8 cellular contexts compared by ENCODE assay signal in genomic region chr4:41256740-41257256, GRCh38. TPM values are rescaled to one million over a fixed set of nuclear protein-coding genes. Genes with fewer than 3 reads are reported as not detected.
DNase-seq lines count a peak whose midpoint lies in the region; ATAC-seq and TF ChIP-seq lines count a peak whose summit lies in the region.

UCHL1 (plus strand) TSS chr4:41256928; CDS start chr4:41256977, 49 bp downstream.

- peak within 1 kb of the TSS; percentile 69 for H3K4me3 ChIP-seq in WERI-Rb-1 (ENCODE audit: low read depth, low read length)
- H3K4me3 ChIP-seq in esophagus squamous epithelium: peak within 1 kb of the TSS; percentile 39 to 75 (median 46)

- ATAC-seq in GM21576 (IDR thresholded peaks at IDR 0.05; ENCODE audit: unreplicated experiment): peak; percentile 74

- DNase-seq in DMS53 (lab: John Stamatoyannopoulos, UW) (peak; percentile 98), NCI-H128 (lab: John Stamatoyannopoulos, UW; ENCODE audit: unreplicated experiment) (peak; percentile 86), WERI-Rb-1 (peak; percentile 97), esophagus squamous epithelium (lab: John Stamatoyannopoulos, UW) (no peak), middle frontal gyrus (ENCODE audit: extremely low spot score, low spot score) (peak; percentile 69), type B pancreatic cell (ENCODE audit: extremely low spot score, unreplicated experiment) (peak; percentile 92), OCI-M1 (lab: John Stamatoyannopoulos, UW) (no peak)

- TF ChIP-seq CTCF in WERI-Rb-1 (IDR thresholded peaks at IDR 0.05; ENCODE audit: low read depth, low read length): no peak
- no peak for TF ChIP-seq CTCF in esophagus squamous epithelium (IDR thresholded peaks at IDR 0.05)
- TF ChIP-seq CTCF in type B pancreatic cell (conservative IDR thresholded peaks at IDR 0.05): no peak

- no peaks in the 10 kb centered on the region for H3K9me3 Mint-ChIP-seq in type B pancreatic cell

- H3K27me3 ChIP-seq in WERI-Rb-1 (ENCODE audit: insufficient read depth, low read depth, severe bottlenecking): no peaks in the 10 kb centered on the region
- H3K27me3 ChIP-seq in esophagus squamous epithelium: peaks cover 8 to 66% (median 11%) of the 10 kb centered on the region in 4 donors

- WGBS in esophagus squamous epithelium, 2 donors: 2 to 6% methylated on average over 14 to 22 of the region's 55 CpGs

- H3K27ac ChIP-seq in WERI-Rb-1 (peak within 1 kb of the TSS; percentile 81), esophagus squamous epithelium (no peak within 1 kb of the TSS)

- H3K36me3 Mint-ChIP-seq in type B pancreatic cell: peaks cover 13% of the 10 kb centered on the region

- H3K4me1 ChIP-seq in esophagus squamous epithelium: peaks cover 14 to 18% (median 16%) of the 10 kb centered on the region in 3 donors

- no peak for TF ChIP-seq POLR2A in esophagus squamous epithelium (IDR thresholded peaks at IDR 0.05)

- peak within 1 kb of the TSS; percentile 61 for H3K27ac Mint-ChIP-seq in type B pancreatic cell

- peaks cover 21% of the 10 kb centered on the region for H3K4me1 Mint-ChIP-seq in type B pancreatic cell (ENCODE audit: unreplicated experiment)

- peaks cover 44% of the 10 kb centered on the region for H3K36me3 ChIP-seq in WERI-Rb-1
- H3K36me3 ChIP-seq in esophagus squamous epithelium: no peaks in the 10 kb centered on the region

- peak within 1 kb of the TSS; percentile 92 for H3K4me3 Mint-ChIP-seq in type B pancreatic cell

- intact Hi-C loops in esophagus squamous epithelium (cut with DNase I): no loop called here

- no peaks in the 10 kb centered on the region for H3K9me3 ChIP-seq in WERI-Rb-1 (ENCODE audit: severe bottlenecking)
- no peaks in the 10 kb centered on the region for H3K9me3 ChIP-seq in esophagus squamous epithelium

- H3K27me3 Mint-ChIP-seq in type B pancreatic cell: peaks cover 29% of the 10 kb centered on the region

RNA-seq across cellular contexts. Expression of gene UCHL1, which starts in this region (rescaled TPM):
- total RNA-seq in esophagus squamous epithelium (1 to 10 TPM; 3.9 to 9.6 (median 9.0) TPM), type B pancreatic cell (ENCODE audit: low replicate concordance) (45.1 and 183 TPM in 2 replicates)

Comparison
In these comparisons a context has a peak if more than half of its experiments do, and no peak if none do; other contexts are left out.
1. DNase-seq: peak in DMS53 (single experiment), NCI-H128 (single experiment), WERI-Rb-1 (single experiment), middle frontal gyrus (single experiment) and type B pancreatic cell (single experiment); none in esophagus squamous epithelium (single experiment) and OCI-M1 (single experiment).